22 cellular contexts compared by ENCODE assay signal in genomic region chr19:41880329-41880708, GRCh38. TPM values are rescaled to one million over a fixed set of nuclear protein-coding genes. Genes with fewer than 3 reads are reported as not detected.
DNase-seq lines count a peak whose midpoint lies in the region; ATAC-seq and TF ChIP-seq lines count a peak whose summit lies in the region.
"Had no signal": no experiment of that assay in that cellular context is flagged by ENCODE, and none has a peak within 500 bp of the region (broad histone marks: within the 10 kb centered on the region; RNA-seq: fewer than 3 reads in every experiment).

No MANE protein-coding gene starts in this region.

- H3K27ac ChIP-seq in OCI-LY1 (ENCODE audit: low read depth, low read length, poor library complexity, severe bottlenecking) (peak overlapping the region; percentile 100), heart left ventricle (no peak overlapping the region)
- H3K27ac ChIP-seq in effector memory CD4-positive, alpha-beta T cell (ENCODE audit: insufficient read depth, low read length, poor library complexity, severe bottlenecking) = peak overlapping the region; percentile 7
- H3K27ac ChIP-seq: PC-9 had no signal

- no peak overlapping the region; the same call in 1 of the 2 replicates for H3K9ac ChIP-seq in OCI-LY1 (ENCODE audit: low read length)

- H3K9me3 ChIP-seq in OCI-LY1 (ENCODE audit: low read length) (no peaks in the 10 kb centered on the region), heart left ventricle (no peaks in the 10 kb centered on the region)
- no peaks in the 10 kb centered on the region for H3K9me3 ChIP-seq in effector memory CD4-positive, alpha-beta T cell (ENCODE audit: control insufficient read depth, low read length)

- no peaks in the 10 kb centered on the region for H3K27me3 Mint-ChIP-seq in activated naive CD4-positive, alpha-beta T cell treated with anti-CD3 and anti-CD28 coated beads, Interleukin-2, amount 50 U/mL, for 24 hours

- H3K9me2 ChIP-seq in OCI-LY1 (ENCODE audit: low read depth, low read length) = no peaks in the 10 kb centered on the region

- H3K27me3 ChIP-seq in OCI-LY1 (ENCODE audit: insufficient read depth, low read length) (no peaks in the 10 kb centered on the region), heart left ventricle (no peaks in the 10 kb centered on the region)
- no peaks in the 10 kb centered on the region for H3K27me3 ChIP-seq in effector memory CD4-positive, alpha-beta T cell (replicated peaks; ENCODE audit: control insufficient read depth, insufficient read depth, low read length, poor library complexity, severe bottlenecking)

- no peaks in the 10 kb centered on the region for H4K20me1 ChIP-seq in OCI-LY1 (ENCODE audit: insufficient read depth, low read length)

- intact Hi-C loops in heart left ventricle (cut with DNase I) = loop anchor here in 4 of 10 donors (5.0 kb wide), 3 partner anchors 52 to 197 kb away; partner anchors contain the start of genes RABAC1 (in 2 of the 4) and ZNF574 (in 1 of the 4)

- H3K4me3 ChIP-seq in OCI-LY1 (ENCODE audit: low read depth, low read length, poor library complexity, severe bottlenecking) (peak overlapping the region; percentile 85), heart left ventricle (no peak overlapping the region)
- H3K4me3 ChIP-seq in effector memory CD4-positive, alpha-beta T cell (ENCODE audit: insufficient read depth, low read depth, low read length, poor library complexity, severe bottlenecking) = no peak overlapping the region
- H3K4me3 ChIP-seq: PC-9 had no signal

- peaks cover 17% of the 10 kb centered on the region for H3F3A ChIP-seq in OCI-LY1 (ENCODE audit: insufficient read depth, low read length)

- peak overlapping the region; percentile 93 for H3K27ac Mint-ChIP-seq in activated naive CD4-positive, alpha-beta T cell treated with anti-CD3 and anti-CD28 coated beads, Interleukin-2, amount 50 U/mL, for 24 hours
- peak overlapping the region; percentile 24 for H3K27ac Mint-ChIP-seq in stimulated activated effector memory CD8-positive, alpha-beta T cell treated with anti-CD3 and anti-CD28 coated beads, Interleukin-12 subunit alpha, Interleukin-12 subunit beta, amount 100 ng/mL, for 72 hours
- H3K27ac Mint-ChIP-seq: type B pancreatic cell had no signal

- H3K79me2 ChIP-seq in OCI-LY1 (ENCODE audit: insufficient read depth, low read length) = peaks cover 21% of the 10 kb centered on the region

- no peaks in the 10 kb centered on the region for H3K9me3 Mint-ChIP-seq in activated naive CD4-positive, alpha-beta T cell treated with anti-CD3 and anti-CD28 coated beads, Interleukin-2, amount 50 U/mL, for 24 hours
- no peaks in the 10 kb centered on the region for H3K9me3 Mint-ChIP-seq in stimulated activated effector memory CD8-positive, alpha-beta T cell treated with anti-CD3 and anti-CD28 coated beads, Interleukin-12 subunit alpha, Interleukin-12 subunit beta, amount 100 ng/mL, for 72 hours
- H3K9me3 Mint-ChIP-seq: type B pancreatic cell had no signal

- peak overlapping the region; percentile 90; the same call in 1 of the 2 replicates for H3K4me2 ChIP-seq in OCI-LY1 (ENCODE audit: low read length)
- H3K4me2 ChIP-seq: PC-9 had no signal

- no peak for TF ChIP-seq POLR2A in heart left ventricle (IDR thresholded peaks at IDR 0.05)

- no peak for ATAC-seq in stimulated activated effector memory CD8-positive, alpha-beta T cell treated with anti-CD3 and anti-CD28 coated beads, Interleukin-12 subunit alpha, Interleukin-12 subunit beta, amount 100 ng/mL, for 72 hours
- ATAC-seq in heart left ventricle = no peak
- ATAC-seq: left cardiac atrium had no signal

- H3K36me3 Mint-ChIP-seq in activated naive CD4-positive, alpha-beta T cell treated with anti-CD3 and anti-CD28 coated beads, Interleukin-2, amount 50 U/mL, for 24 hours = peaks cover 6% of the 10 kb centered on the region
- H3K36me3 Mint-ChIP-seq in stimulated activated effector memory CD8-positive, alpha-beta T cell treated with anti-CD3 and anti-CD28 coated beads, Interleukin-12 subunit alpha, Interleukin-12 subunit beta, amount 100 ng/mL, for 72 hours = peaks cover 41% of the 10 kb centered on the region
- H3K36me3 Mint-ChIP-seq: type B pancreatic cell had no signal

- H3K36me3 ChIP-seq in OCI-LY1 (ENCODE audit: insufficient read depth, low read length) (peaks cover 36% of the 10 kb centered on the region), heart left ventricle (no peaks in the 10 kb centered on the region)
- H3K36me3 ChIP-seq in effector memory CD4-positive, alpha-beta T cell (ENCODE audit: control insufficient read depth, insufficient read depth, low read length) = no peaks in the 10 kb centered on the region

- H2AFZ ChIP-seq in OCI-LY1 (ENCODE audit: low read length) = no peak overlapping the region
- H2AFZ ChIP-seq: PC-9 had no signal

- 66 to 76% (median 70%) methylated on average over 5 of the region's 5 CpGs for WGBS in heart left ventricle, 4 donors

- peak overlapping the region; percentile 39 for H3K4me3 Mint-ChIP-seq in activated naive CD4-positive, alpha-beta T cell treated with anti-CD3 and anti-CD28 coated beads, Interleukin-2, amount 50 U/mL, for 24 hours
- no peak overlapping the region for H3K4me3 Mint-ChIP-seq in stimulated activated effector memory CD8-positive, alpha-beta T cell treated with anti-CD3 and anti-CD28 coated beads, Interleukin-12 subunit alpha, Interleukin-12 subunit beta, amount 100 ng/mL, for 72 hours
- H3K4me3 Mint-ChIP-seq: type B pancreatic cell had no signal

- H3K4me1 ChIP-seq in OCI-LY1 (ENCODE audit: insufficient read depth, low read length, severe bottlenecking) = peaks cover 74% of the 10 kb centered on the region
- peaks cover 78% of the 10 kb centered on the region for H3K4me1 ChIP-seq in effector memory CD4-positive, alpha-beta T cell (ENCODE audit: control insufficient read depth, insufficient read depth, low read length, poor library complexity, severe bottlenecking)
- peaks cover 0 to 48% (median 12%) of the 10 kb centered on the region in 12 donors for H3K4me1 ChIP-seq in heart left ventricle

- no peak for DNase-seq in activated naive CD4-positive, alpha-beta T cell treated with anti-CD3 and anti-CD28 coated beads, Interleukin-2, amount 50 U/mL, for 16 hours
- DNase-seq in effector memory CD4-positive, alpha-beta T cell = no peak
- no peak for DNase-seq in stimulated activated effector memory CD8-positive, alpha-beta T cell treated with anti-CD3 and anti-CD28 coated beads, Interleukin-12 subunit alpha, Interleukin-12 subunit beta, amount 100 ng/mL, for 72 hours (ENCODE audit: low spot score in 2 of 2)
- DNase-seq in heart left ventricle (no peak), NCI-H1048 (lab: John Stamatoyannopoulos, UW) (no peak), T1000 (lab: John Stamatoyannopoulos, UW) (no peak)
- DNase-seq: activated CD4-positive, CD25-positive, alpha-beta regulatory T cell treated with anti-CD3 and anti-CD28 coated beads, Interleukin-2, amount 50 U/mL, for 72 hours; activated CD8-positive, alpha-beta memory T cell treated with anti-CD3 and anti-CD28 coated beads, Interleukin-2, amount 50 U/mL, for 48 hours; activated naive CD4-positive, alpha-beta T cell; effector CD8-positive, alpha-beta T cell; H7; left cardiac atrium; NCI-H748 treated with DMSO at 0.1 percent for 48 hours; PC-9; SHP77 treated with DMSO at 0.1 percent for 48 hours; T-helper 9 cell had no signal

- TF ChIP-seq CTCF in OCI-LY1 (IDR thresholded peaks at IDR 0.05; ENCODE audit: low read length) = no peak
- TF ChIP-seq CTCF in heart left ventricle (IDR thresholded peaks at IDR 0.05) = no peak

- peaks cover 68% of the 10 kb centered on the region for H3K4me1 Mint-ChIP-seq in activated naive CD4-positive, alpha-beta T cell treated with anti-CD3 and anti-CD28 coated beads, Interleukin-2, amount 50 U/mL, for 24 hours
- peaks cover 72% of the 10 kb centered on the region for H3K4me1 Mint-ChIP-seq in stimulated activated effector memory CD8-positive, alpha-beta T cell treated with anti-CD3 and anti-CD28 coated beads, Interleukin-12 subunit alpha, Interleukin-12 subunit beta, amount 100 ng/mL, for 72 hours

RNA-seq across cellular contexts. Expression of gene ARHGEF1, which starts 2.7 kb away (rescaled TPM):
- 10 to 100 TPM; 22.8 to 89.2 (median 27.2) TPM for total RNA-seq in heart left ventricle
- 10 to 100 TPM; 32.1 to 44.1 TPM for polyA plus RNA-seq in heart left ventricle

RNA-seq across cellular contexts. Expression of gene CD79A, which starts 3.2 kb away (rescaled TPM):
- total RNA-seq in heart left ventricle = under 1 TPM in 3 of 9 donors, not detected in 6; 0.37 to 0.88 (median 0.45) TPM
- under 1 TPM in 1 of 2 donors, not detected in 1; 0.51 TPM for polyA plus RNA-seq in heart left ventricle
- total RNA-seq: chondrocyte, H7, pulmonary artery endothelial cell had no signal

RNA-seq across cellular contexts. Expression of gene RPS19, which starts 20.3 kb away (rescaled TPM):
- 1,000 to 10,000 TPM in 1 of 9 donors, 100 to 1,000 TPM in 8; 161 to 1,072 (median 585) TPM for total RNA-seq in heart left ventricle
- 1,000 to 10,000 TPM in 1 of 2 donors, 100 to 1,000 TPM in 1; 840 to 1,676 TPM for polyA plus RNA-seq in heart left ventricle

RNA-seq across cellular contexts. Expression of gene DMRTC2, which starts 35.5 kb away (rescaled TPM):
- not detected for total RNA-seq in heart left ventricle
- not detected for polyA plus RNA-seq in heart left ventricle
- total RNA-seq: chondrocyte, H7, left cardiac atrium, PC-9, pulmonary artery endothelial cell, skeletal muscle tissue had no signal

RNA-seq across cellular contexts. Expression of gene LYPD4, which starts 35.8 kb away (rescaled TPM):
- total RNA-seq in heart left ventricle = not detected
- not detected for polyA plus RNA-seq in heart left ventricle
- total RNA-seq: chondrocyte, H7, left cardiac atrium, PC-9, pulmonary artery endothelial cell, skeletal muscle tissue had no signal

Comparison
In these comparisons a context has a peak if more than half of its experiments do, and no peak if none do; other contexts are left out.
1. H3K27ac ChIP-seq: peak in OCI-LY1 (single experiment) and effector memory CD4-positive, alpha-beta T cell (single experiment); none in heart left ventricle (0 of 12).